In the genomic region with DNA sequence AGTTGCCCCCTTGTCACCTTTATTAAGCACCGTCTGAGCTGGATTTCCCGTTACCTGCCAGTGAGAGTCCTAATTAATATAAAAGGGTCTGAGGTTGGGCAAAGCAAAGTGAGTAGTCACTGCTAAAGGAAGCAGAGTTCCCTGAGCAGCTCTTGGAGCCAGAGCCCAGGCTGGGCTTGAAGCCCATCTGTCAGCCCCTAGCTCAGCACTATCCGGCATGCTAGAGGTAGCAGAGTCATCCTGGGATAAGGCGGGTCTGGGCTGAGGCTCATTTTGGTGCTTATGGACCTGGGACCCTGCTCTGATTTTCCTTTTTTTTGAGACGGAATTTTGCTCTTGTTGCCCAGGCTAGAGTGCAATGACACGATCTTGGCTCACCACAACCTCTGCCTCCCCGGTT, we compare ENCODE assay signal across 27 cellular contexts.
DNase-seq lines count a peak whose midpoint lies in the region; ATAC-seq and TF ChIP-seq lines count a peak whose summit lies in the region.
"Had no signal": no experiment of that assay in that cellular context is flagged by ENCODE, and none has a peak within 500 bp of the region (broad histone marks: within the 10 kb centered on the region; RNA-seq: fewer than 3 reads in every experiment).

No MANE protein-coding gene starts in this region.

- peak overlapping the region; percentile 9; the same call in 1 of the 2 replicates for H3K27ac ChIP-seq in WERI-Rb-1
- H3K27ac ChIP-seq: BLaER1, colonic mucosa, left lung, pancreas, testis had no signal

- no peaks in the 10 kb centered on the region for H3K27me3 ChIP-seq in WERI-Rb-1 (ENCODE audit: insufficient read depth, low read depth, severe bottlenecking)
- H3K27me3 ChIP-seq: BLaER1, colonic mucosa, left lung, pancreas, testis had no signal

- ATAC-seq in GM18505 (IDR thresholded peaks at IDR 0.05; ENCODE audit: unreplicated experiment) = no peak
- ATAC-seq in HG02938 (IDR thresholded peaks at IDR 0.05; ENCODE audit: unreplicated experiment) = no peak
- no peak for ATAC-seq in GM21526 (IDR thresholded peaks at IDR 0.05; ENCODE audit: low FRiP score, unreplicated experiment)
- no peak for ATAC-seq in HG03469 (IDR thresholded peaks at IDR 0.05; ENCODE audit: unreplicated experiment)
- ATAC-seq: left lung had no signal

- H3K9me3 ChIP-seq in WERI-Rb-1 (ENCODE audit: severe bottlenecking) = no peaks in the 10 kb centered on the region
- H3K9me3 ChIP-seq: colonic mucosa, left lung, pancreas, testis had no signal

- peak; percentile 15 for TF ChIP-seq POLR2A in GM18505 (IDR thresholded peaks at IDR 0.05; ENCODE audit: borderline replicate concordance, extremely low read depth, insufficient read depth, insufficient read length)

- no peak for TF ChIP-seq CTCF in WERI-Rb-1 (IDR thresholded peaks at IDR 0.05; ENCODE audit: low read depth, low read length)

- H3K4me3 ChIP-seq in WERI-Rb-1 (ENCODE audit: low read depth, low read length) = no peak overlapping the region
- H3K4me3 ChIP-seq: BLaER1, colonic mucosa, left lung, pancreas, testis had no signal

- H3K36me3 ChIP-seq in WERI-Rb-1 = peaks cover 14% of the 10 kb centered on the region
- H3K36me3 ChIP-seq: colonic mucosa had no signal

- DNase-seq in DMS 273 treated with DMSO at 0.1 percent for 48 hours (lab: John Stamatoyannopoulos, UW) = peak; percentile 3
- DNase-seq in WERI-Rb-1 = peak; percentile 63
- DNase-seq in islet precursor cell = peak; percentile 43
- no peak for DNase-seq in iPS-NIHi7 (ENCODE audit: extremely low spot score)
- DNase-seq: activated CD4-positive, alpha-beta memory T cell treated with anti-CD3 and anti-CD28 coated beads for 36 hours; anterior cingulate cortex; colonic mucosa; effector CD4-positive, alpha-beta T cell; GOT3; hypothalamus; left lung; mesendoderm; NCI-H1436 treated with DMSO at 0.1 percent for 48 hours; NCI-H2081 treated with DMSO at 0.1 percent for 48 hours; NCI-H2227 treated with DMSO at 0.1 percent for 48 hours; NCI-H526; pancreas; retina; SIG-M5; stimulated activated naive CD4-positive, alpha-beta T cell treated with Interleukin-2 at 50 U/mL for 16 hours; SW 1271; testis had no signal
